ENCODE assay signal across 1 cellular context in the genomic region with DNA sequence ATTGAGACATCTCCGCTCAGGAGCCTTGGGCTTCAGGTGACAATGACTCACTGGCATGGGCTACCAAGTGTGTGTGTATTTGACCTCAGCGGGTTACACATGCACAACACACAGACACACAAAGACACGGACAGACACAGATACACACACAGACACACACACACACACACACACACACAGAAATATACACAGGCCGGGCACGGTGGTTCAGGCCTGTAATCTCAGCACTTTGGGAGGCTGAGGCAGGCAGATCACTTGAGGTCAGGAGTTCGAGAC.
TF ChIP-seq lines count a peak whose summit lies in the region.

No MANE protein-coding gene starts in this region.

TF ChIP-seq in HepG2, 621 proteins besides CTCF, POLR2A, EP300 and RAD21 (continued from another document):
- TF ChIP-seq, protein P1, sequence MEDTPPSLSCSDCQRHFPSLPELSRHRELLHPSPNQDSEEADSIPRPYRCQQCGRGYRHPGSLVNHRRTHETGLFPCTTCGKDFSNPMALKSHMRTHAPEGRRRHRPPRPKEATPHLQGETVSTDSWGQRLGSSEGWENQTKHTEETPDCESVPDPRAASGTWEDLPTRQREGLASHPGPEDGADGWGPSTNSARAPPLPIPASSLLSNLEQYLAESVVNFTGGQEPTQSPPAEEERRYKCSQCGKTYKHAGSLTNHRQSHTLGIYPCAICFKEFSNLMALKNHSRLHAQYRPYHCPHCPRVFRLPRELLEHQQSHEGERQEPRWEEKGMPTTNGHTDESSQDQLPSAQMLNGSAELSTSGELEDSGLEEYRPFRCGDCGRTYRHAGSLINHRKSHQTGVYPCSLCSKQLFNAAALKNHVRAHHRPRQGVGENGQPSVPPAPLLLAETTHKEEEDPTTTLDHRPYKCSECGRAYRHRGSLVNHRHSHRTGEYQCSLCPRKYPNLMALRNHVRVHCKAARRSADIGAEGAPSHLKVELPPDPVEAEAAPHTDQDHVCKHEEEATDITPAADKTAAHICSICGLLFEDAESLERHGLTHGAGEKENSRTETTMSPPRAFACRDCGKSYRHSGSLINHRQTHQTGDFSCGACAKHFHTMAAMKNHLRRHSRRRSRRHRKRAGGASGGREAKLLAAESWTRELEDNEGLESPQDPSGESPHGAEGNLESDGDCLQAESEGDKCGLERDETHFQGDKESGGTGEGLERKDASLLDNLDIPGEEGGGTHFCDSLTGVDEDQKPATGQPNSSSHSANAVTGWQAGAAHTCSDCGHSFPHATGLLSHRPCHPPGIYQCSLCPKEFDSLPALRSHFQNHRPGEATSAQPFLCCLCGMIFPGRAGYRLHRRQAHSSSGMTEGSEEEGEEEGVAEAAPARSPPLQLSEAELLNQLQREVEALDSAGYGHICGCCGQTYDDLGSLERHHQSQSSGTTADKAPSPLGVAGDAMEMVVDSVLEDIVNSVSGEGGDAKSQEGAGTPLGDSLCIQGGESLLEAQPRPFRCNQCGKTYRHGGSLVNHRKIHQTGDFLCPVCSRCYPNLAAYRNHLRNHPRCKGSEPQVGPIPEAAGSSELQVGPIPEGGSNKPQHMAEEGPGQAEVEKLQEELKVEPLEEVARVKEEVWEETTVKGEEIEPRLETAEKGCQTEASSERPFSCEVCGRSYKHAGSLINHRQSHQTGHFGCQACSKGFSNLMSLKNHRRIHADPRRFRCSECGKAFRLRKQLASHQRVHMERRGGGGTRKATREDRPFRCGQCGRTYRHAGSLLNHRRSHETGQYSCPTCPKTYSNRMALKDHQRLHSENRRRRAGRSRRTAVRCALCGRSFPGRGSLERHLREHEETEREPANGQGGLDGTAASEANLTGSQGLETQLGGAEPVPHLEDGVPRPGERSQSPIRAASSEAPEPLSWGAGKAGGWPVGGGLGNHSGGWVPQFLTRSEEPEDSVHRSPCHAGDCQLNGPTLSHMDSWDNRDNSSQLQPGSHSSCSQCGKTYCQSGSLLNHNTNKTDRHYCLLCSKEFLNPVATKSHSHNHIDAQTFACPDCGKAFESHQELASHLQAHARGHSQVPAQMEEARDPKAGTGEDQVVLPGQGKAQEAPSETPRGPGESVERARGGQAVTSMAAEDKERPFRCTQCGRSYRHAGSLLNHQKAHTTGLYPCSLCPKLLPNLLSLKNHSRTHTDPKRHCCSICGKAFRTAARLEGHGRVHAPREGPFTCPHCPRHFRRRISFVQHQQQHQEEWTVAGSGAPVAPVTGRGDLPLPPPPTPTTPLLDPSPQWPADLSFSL (CRISPR knock-in tag; IDR thresholded peaks at IDR 0.05), result peak; percentile 32; the same call in 1 of the 2 replicates
- TF ChIP-seq DNMT1 (CRISPR knock-in tag; IDR thresholded peaks at IDR 0.05) (no peak), HNRNPLL (IDR thresholded peaks at IDR 0.05; ENCODE audit: low read depth, low read length, poor library complexity, severe bottlenecking) (no peak)
